8 cellular contexts compared by ENCODE assay signal in the genomic region with DNA sequence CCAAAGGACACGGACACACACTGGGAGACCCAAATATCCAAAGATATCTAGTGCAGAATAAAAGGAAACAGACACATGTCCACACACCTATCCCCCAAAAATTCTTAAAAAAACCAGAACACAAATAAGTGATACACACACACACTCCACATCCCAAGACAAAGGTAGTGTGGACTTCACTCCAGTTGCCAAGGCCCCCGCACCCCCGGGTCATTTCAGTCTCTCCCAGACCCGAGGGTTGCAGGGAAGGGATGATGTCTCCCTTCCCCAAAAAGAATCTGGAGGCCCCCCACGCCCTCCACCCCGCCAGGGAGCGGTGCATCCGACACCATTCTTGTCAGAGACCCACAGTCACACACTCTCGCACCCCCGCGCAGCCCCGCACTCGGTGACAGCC. TPM values are rescaled to one million over a fixed set of nuclear protein-coding genes. Genes with fewer than 3 reads are reported as not detected.
DNase-seq lines count a peak whose midpoint lies in the region; ATAC-seq and TF ChIP-seq lines count a peak whose summit lies in the region.
"Had no signal": no experiment of that assay in that cellular context is flagged by ENCODE, and none has a peak within 500 bp of the region (broad histone marks: within the 10 kb centered on the region; RNA-seq: fewer than 3 reads in every experiment).

No MANE protein-coding gene starts in this region.

- H2AFZ ChIP-seq in GM23248: peak overlapping the region; percentile 83

- WGBS in GM23248 (ENCODE audit: low coverage in 1 of 2, low lambda C conversion rate in 2 of 2, missing lambda C conversion rate in 2 of 2), 2 experiments: 8 to 25% methylated on average over 5 to 13 of the region's 13 CpGs
- 8 to 38% methylated on average over 1 to 13 of the region's 13 CpGs for WGBS in body of pancreas, 2 donors

- H3K4me1 ChIP-seq in GM23248 (ENCODE audit: insufficient read depth): no peaks in the 10 kb centered on the region
- H3K4me1 ChIP-seq in skeletal muscle satellite cell (ENCODE audit: control insufficient read depth, insufficient read depth, low read length): peaks cover 4% of the 10 kb centered on the region
- H3K4me1 ChIP-seq in body of pancreas: peaks cover 14% of the 10 kb centered on the region

- H3K79me2 ChIP-seq in GM23248 (ENCODE audit: insufficient read depth): no peaks in the 10 kb centered on the region

- H3K27me3 ChIP-seq in GM23248 (replicated peaks; ENCODE audit: insufficient read depth) (no peaks in the 10 kb centered on the region), skeletal muscle satellite cell (ENCODE audit: control insufficient read depth, insufficient read depth, low read length) (no peaks in the 10 kb centered on the region), body of pancreas (peaks cover 0 to 39% of the 10 kb centered on the region in 2 donors)

- H3K36me3 ChIP-seq in GM23248 (ENCODE audit: low read depth) (no peaks in the 10 kb centered on the region), skeletal muscle satellite cell (ENCODE audit: insufficient read depth, low read length) (no peaks in the 10 kb centered on the region), body of pancreas (replicated peaks in 1 of 2; ENCODE audit: insufficient read depth in 1 of 2, low read depth in 2 of 2) (no peaks in the 10 kb centered on the region)

- TF ChIP-seq CTCF in RWPE1 (conservative IDR thresholded peaks at IDR 0.05; ENCODE audit: low read depth) (no peak), epithelial cell of esophagus (IDR thresholded peaks at IDR 0.05; ENCODE audit: insufficient read depth, low read depth, low read length, missing control alignments) (no peak), body of pancreas (IDR thresholded peaks at IDR 0.05) (no peak)

- in situ Hi-C loops in GM23248 (cut with MboI): no loop called here

- POLR2A ChIA-PET in RWPE1 (lab: Yijun Ruan, JAX; ENCODE audit: low non-redundant PET): no interaction called here

- no peak for TF ChIP-seq POLR2A in body of pancreas (IDR thresholded peaks at IDR 0.05)

- intact Hi-C loops in body of pancreas (cut with DNase I): no loop called here

- no peaks in the 10 kb centered on the region for H3K9me2 ChIP-seq in GM23248 (ENCODE audit: insufficient read depth)

- H3K4me3 ChIP-seq in GM23248 (peak overlapping the region; percentile 74), epithelial cell of esophagus (ENCODE audit: low read length) (peak overlapping the region; percentile 45), skeletal muscle satellite cell (ENCODE audit: low read length) (peak overlapping the region; percentile 73), body of pancreas (peak overlapping the region in 1 of 2 donors; percentile 19)

- DNase-seq in GM23248 (no peak), RWPE1 (ENCODE audit: low spot score) (no peak), epithelial cell of esophagus (ENCODE audit: low read depth) (no peak), HuH-7.5 (ENCODE audit: low spot score) (no peak), body of pancreas (no peak), NCI-H446 (lab: John Stamatoyannopoulos, UW) (no peak)

- H4K20me1 ChIP-seq in GM23248 (ENCODE audit: insufficient read depth): no peaks in the 10 kb centered on the region

- H3K4me2 ChIP-seq in GM23248 (ENCODE audit: unreplicated experiment): peak overlapping the region; percentile 73
- H3K4me2 ChIP-seq in skeletal muscle satellite cell (ENCODE audit: low read length): peak overlapping the region; percentile 95

- H3K9ac ChIP-seq in GM23248 (peak overlapping the region; percentile 71), skeletal muscle satellite cell (ENCODE audit: low read depth, low read length) (peak overlapping the region; percentile 46)

- H3K27ac ChIP-seq in GM23248: no peak overlapping the region
- H3K27ac ChIP-seq in RWPE1: peak overlapping the region; percentile 72
- H3K27ac ChIP-seq in body of pancreas: no peak overlapping the region

- H3K9me3 ChIP-seq in GM23248 (ENCODE audit: low read depth): no peaks in the 10 kb centered on the region
- H3K9me3 ChIP-seq in skeletal muscle satellite cell (replicated peaks; ENCODE audit: low read length): no peaks in the 10 kb centered on the region
- H3K9me3 ChIP-seq in body of pancreas: no peaks in the 10 kb centered on the region

- H3F3A ChIP-seq in GM23248 (ENCODE audit: insufficient read depth): no peaks in the 10 kb centered on the region

- CTCF ChIA-PET in RWPE1 (lab: Yijun Ruan, JAX): no interaction called here

- no peak for ATAC-seq in body of pancreas

RNA-seq across cellular contexts. Expression of a gene that starts 0.4 kb away (rescaled TPM):
- 2.4 and 5.2 TPM in 2 replicates for total RNA-seq in GM23248 (2014; rRNA removed; shearing (Covaris generic))
- polyA plus RNA-seq in GM23248 (2016; fragmentation: Nextera tagmentation; extraction: Ambion mirVana): 1.5 and 2.3 TPM in 2 replicates
- total RNA-seq in skeletal muscle satellite cell (2012; rRNA removed): 3.0 and 5.5 TPM in 2 replicates
- not detected for total RNA-seq in body of pancreas

RNA-seq across cellular contexts. Expression of a gene that starts 32.6 kb away (rescaled TPM):
- total RNA-seq in GM23248 (2014; rRNA removed; shearing (Covaris generic)): 0.65 TPM in 1 of 2 replicates, not detected in the other
- polyA plus RNA-seq in GM23248 (2016; fragmentation: Nextera tagmentation; extraction: Ambion mirVana): 4.0 and 5.3 TPM in 2 replicates
- not detected in 2 replicates for total RNA-seq in skeletal muscle satellite cell (2012; rRNA removed)
- total RNA-seq in body of pancreas: 100 to 1,000 TPM in 1 of 2 donors, 10 to 100 TPM in 1; 54.2 to 105 TPM
- total RNA-seq: myocyte had no signal

RNA-seq across cellular contexts. Expression of a gene that starts 40.8 kb away (rescaled TPM):
- total RNA-seq in GM23248 (2014; rRNA removed; shearing (Covaris generic)): 3.2 and 9.5 TPM in 2 replicates
- polyA plus RNA-seq in GM23248 (2016; fragmentation: Nextera tagmentation; extraction: Ambion mirVana): 9.3 and 9.8 TPM in 2 replicates
- total RNA-seq in skeletal muscle satellite cell (2012; rRNA removed): under 0.01 TPM in 1 of 2 replicates, not detected in the other
- total RNA-seq in body of pancreas: 100 to 1,000 TPM; 266 to 305 TPM

Comparison
In these comparisons a context has a peak if more than half of its experiments do, and no peak if none do; other contexts are left out.
1. RNA of a gene that starts 32.6 kb away (total RNA-seq): 54.2 to 105 TPM in body of pancreas; 0.65 TPM in GM23248; every median in the first group is over 10 times any median in the second.
2. RNA of a gene that starts 40.8 kb away (total RNA-seq): 266 to 305 TPM in body of pancreas; 3.2 to 9.5 TPM in GM23248; every median in the first group is over 10 times any median in the second.